ENCODE assay signal across 1 cellular context in the genomic region with DNA sequence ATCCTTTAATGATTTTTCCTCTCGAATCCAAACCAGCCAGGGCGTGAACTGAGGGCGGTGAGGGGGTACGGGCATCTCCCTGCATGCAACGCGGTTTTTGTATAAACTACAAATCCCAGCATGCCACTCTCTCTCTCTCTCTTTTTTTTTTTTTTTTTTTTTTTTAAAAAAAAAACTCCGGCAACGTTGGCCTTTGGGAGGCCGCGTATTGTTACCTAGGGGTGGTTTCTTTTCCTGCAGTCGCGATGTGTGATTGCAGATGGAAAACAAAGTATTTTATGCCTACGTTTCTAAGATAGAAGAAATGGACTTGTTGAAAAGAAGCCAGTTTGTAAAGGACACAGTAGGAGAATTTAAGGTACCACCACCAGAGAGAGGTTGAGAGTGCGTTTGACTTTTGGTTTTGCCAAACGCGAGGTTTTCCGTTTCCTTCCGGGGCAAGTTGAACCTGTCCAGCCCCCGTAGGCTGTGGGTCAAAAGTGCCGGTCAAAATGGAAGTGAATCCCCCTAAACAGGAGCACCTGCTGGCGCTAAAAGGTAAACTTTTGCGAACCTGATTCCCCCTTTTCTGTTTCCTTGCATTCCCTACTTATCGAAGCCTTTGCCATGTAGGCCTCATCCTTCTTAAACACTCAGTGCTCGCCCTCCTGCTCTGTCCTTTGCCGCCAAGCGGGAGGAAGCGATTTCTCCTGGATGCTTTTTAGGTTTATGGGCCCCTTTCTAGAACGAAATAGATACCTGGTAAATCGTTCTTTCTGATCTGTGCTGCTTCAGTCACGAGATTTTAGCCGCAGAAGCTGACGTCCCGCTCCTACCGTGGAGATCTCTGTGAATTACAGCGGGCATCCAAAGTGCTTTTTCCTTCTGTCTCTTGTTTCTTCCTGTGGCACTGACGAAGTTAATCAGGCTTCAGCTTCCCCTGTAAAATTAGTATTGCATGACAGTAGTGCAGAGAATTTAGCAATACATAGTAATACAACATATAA.
TF ChIP-seq lines count a peak whose summit lies in the region.

A gene with protein sequence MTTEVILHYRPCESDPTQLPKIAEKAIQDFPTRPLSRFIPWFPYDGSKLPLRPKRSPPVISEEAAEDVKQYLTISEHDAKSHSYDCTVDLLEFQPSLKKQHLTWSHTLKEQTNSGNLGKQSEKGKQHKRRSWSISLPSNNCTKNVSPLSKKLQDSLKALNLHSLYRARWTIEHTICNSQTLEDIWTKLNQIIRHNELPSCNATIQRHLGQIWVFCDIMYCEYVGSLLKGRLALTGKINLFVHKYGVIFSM (plus strand): TSS at position 458 of the 986 bp plus-strand sequence. CDS start 4,561 bp downstream, outside the sequence.
A gene with protein sequence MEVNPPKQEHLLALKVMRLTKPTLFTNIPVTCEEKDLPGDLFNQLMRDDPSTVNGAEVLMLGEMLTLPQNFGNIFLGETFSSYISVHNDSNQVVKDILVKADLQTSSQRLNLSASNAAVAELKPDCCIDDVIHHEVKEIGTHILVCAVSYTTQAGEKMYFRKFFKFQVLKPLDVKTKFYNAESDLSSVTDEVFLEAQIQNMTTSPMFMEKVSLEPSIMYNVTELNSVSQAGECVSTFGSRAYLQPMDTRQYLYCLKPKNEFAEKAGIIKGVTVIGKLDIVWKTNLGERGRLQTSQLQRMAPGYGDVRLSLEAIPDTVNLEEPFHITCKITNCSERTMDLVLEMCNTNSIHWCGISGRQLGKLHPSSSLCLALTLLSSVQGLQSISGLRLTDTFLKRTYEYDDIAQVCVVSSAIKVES (plus strand): TSS at position 458 of the 986 bp plus-strand sequence. CDS start 34 bp downstream, at position 492.

TF ChIP-seq in K562, 482 proteins besides CTCF, POLR2A, EP300 and RAD21 (continued from another document and continues in another):
- TF ChIP-seq MYC (IDR thresholded peaks at IDR 0.05; ENCODE audit: low read depth, low read length) = peak; percentile 51
- TF ChIP-seq MYC (CRISPR knock-in tag; IDR thresholded peaks at IDR 0.05; ENCODE audit: borderline replicate concordance, low read depth) = no peak
- no peak for TF ChIP-seq PYGO2 (tag; IDR thresholded peaks at IDR 0.05)
- no peak for TF ChIP-seq ZNF668 (CRISPR knock-in tag; IDR thresholded peaks at IDR 0.05)
- no peak for TF ChIP-seq ZEB2 (IDR thresholded peaks at IDR 0.05)
- TF ChIP-seq CBFA2T3 (IDR thresholded peaks at IDR 0.05) = no peak
- TF ChIP-seq CBX3 (IDR thresholded peaks at IDR 0.05; ENCODE audit: borderline replicate concordance in 1 of 2, low read length in 2 of 2) = no peak; a peak in 1 of 3 replicates
- TF ChIP-seq KDM1A (IDR thresholded peaks at IDR 0.05) = no peak
- no peak for TF ChIP-seq ILK (tag; IDR thresholded peaks at IDR 0.05; ENCODE audit: borderline replicate concordance, low read depth)
- TF ChIP-seq TCFL5 (CRISPR knock-in tag; conservative IDR thresholded peaks at IDR 0.05) = no peak
- TF ChIP-seq, protein P1, sequence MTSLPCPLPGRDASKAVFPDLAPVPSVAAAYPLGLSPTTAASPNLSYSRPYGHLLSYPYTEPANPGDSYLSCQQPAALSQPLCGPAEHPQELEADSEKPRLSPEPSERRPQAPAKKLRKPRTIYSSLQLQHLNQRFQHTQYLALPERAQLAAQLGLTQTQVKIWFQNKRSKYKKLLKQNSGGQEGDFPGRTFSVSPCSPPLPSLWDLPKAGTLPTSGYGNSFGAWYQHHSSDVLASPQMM (CRISPR knock-in tag; IDR thresholded peaks at IDR 0.05) = no peak
- no peak for TF ChIP-seq ZNF76 (CRISPR knock-in tag; IDR thresholded peaks at IDR 0.05; ENCODE audit: borderline replicate concordance)
- TF ChIP-seq KLF6 (CRISPR knock-in tag; IDR thresholded peaks at IDR 0.05; ENCODE audit: borderline replicate concordance) = no peak
- TF ChIP-seq HOXB6 (CRISPR knock-in tag; IDR thresholded peaks at IDR 0.05; ENCODE audit: borderline replicate concordance) = no peak
- TF ChIP-seq, protein P2, sequence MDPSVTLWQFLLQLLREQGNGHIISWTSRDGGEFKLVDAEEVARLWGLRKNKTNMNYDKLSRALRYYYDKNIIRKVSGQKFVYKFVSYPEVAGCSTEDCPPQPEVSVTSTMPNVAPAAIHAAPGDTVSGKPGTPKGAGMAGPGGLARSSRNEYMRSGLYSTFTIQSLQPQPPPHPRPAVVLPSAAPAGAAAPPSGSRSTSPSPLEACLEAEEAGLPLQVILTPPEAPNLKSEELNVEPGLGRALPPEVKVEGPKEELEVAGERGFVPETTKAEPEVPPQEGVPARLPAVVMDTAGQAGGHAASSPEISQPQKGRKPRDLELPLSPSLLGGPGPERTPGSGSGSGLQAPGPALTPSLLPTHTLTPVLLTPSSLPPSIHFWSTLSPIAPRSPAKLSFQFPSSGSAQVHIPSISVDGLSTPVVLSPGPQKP (CRISPR knock-in tag; IDR thresholded peaks at IDR 0.05) = no peak
- TF ChIP-seq, protein P3, sequence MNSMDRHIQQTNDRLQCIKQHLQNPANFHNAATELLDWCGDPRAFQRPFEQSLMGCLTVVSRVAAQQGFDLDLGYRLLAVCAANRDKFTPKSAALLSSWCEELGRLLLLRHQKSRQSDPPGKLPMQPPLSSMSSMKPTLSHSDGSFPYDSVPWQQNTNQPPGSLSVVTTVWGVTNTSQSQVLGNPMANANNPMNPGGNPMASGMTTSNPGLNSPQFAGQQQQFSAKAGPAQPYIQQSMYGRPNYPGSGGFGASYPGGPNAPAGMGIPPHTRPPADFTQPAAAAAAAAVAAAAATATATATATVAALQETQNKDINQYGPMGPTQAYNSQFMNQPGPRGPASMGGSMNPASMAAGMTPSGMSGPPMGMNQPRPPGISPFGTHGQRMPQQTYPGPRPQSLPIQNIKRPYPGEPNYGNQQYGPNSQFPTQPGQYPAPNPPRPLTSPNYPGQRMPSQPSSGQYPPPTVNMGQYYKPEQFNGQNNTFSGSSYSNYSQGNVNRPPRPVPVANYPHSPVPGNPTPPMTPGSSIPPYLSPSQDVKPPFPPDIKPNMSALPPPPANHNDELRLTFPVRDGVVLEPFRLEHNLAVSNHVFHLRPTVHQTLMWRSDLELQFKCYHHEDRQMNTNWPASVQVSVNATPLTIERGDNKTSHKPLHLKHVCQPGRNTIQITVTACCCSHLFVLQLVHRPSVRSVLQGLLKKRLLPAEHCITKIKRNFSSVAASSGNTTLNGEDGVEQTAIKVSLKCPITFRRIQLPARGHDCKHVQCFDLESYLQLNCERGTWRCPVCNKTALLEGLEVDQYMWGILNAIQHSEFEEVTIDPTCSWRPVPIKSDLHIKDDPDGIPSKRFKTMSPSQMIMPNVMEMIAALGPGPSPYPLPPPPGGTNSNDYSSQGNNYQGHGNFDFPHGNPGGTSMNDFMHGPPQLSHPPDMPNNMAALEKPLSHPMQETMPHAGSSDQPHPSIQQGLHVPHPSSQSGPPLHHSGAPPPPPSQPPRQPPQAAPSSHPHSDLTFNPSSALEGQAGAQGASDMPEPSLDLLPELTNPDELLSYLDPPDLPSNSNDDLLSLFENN (IDR thresholded peaks at IDR 0.05; ENCODE audit: low read depth in 2 of 2, low read length in 2 of 2) = no peak
- TF ChIP-seq, protein P4, sequence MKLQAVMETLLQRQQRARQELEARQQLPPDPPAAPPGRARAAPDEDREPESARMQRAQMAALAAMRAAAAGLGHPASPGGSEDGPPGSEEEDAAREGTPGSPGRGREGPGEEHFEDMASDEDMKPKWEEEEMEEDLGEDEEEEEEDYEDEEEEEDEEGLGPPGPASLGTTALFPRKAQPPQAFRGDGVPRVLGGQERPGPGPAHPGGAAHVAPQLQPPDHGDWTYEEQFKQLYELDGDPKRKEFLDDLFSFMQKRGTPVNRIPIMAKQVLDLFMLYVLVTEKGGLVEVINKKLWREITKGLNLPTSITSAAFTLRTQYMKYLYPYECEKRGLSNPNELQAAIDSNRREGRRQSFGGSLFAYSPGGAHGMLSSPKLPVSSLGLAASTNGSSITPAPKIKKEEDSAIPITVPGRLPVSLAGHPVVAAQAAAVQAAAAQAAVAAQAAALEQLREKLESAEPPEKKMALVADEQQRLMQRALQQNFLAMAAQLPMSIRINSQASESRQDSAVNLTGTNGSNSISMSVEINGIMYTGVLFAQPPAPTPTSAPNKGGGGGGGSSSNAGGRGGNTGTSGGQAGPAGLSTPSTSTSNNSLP (IDR thresholded peaks at IDR 0.05; ENCODE audit: borderline replicate concordance, low read depth, low read length) = no peak
- TF ChIP-seq, protein P5, sequence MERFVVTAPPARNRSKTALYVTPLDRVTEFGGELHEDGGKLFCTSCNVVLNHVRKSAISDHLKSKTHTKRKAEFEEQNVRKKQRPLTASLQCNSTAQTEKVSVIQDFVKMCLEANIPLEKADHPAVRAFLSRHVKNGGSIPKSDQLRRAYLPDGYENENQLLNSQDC (CRISPR knock-in tag; IDR thresholded peaks at IDR 0.05) = no peak
- peak; percentile 61 for TF ChIP-seq POU5F1 (IDR thresholded peaks at IDR 0.05; ENCODE audit: borderline replicate concordance, low read depth, low read length, partially characterized antibody)
- TF ChIP-seq, protein P6, sequence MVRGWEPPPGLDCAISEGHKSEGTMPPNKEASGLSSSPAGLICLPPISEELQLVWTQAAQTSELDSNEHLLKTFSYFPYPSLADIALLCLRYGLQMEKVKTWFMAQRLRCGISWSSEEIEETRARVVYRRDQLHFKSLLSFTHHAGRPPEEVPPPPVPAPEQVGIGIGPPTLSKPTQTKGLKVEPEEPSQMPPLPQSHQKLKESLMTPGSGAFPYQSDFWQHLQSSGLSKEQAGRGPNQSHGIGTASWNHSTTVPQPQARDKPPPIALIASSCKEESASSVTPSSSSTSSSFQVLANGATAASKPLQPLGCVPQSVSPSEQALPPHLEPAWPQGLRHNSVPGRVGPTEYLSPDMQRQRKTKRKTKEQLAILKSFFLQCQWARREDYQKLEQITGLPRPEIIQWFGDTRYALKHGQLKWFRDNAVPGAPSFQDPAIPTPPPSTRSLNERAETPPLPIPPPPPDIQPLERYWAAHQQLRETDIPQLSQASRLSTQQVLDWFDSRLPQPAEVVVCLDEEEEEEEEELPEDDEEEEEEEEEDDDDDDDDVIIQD (CRISPR knock-in tag; IDR thresholded peaks at IDR 0.05) = no peak
- TF ChIP-seq, protein P7, sequence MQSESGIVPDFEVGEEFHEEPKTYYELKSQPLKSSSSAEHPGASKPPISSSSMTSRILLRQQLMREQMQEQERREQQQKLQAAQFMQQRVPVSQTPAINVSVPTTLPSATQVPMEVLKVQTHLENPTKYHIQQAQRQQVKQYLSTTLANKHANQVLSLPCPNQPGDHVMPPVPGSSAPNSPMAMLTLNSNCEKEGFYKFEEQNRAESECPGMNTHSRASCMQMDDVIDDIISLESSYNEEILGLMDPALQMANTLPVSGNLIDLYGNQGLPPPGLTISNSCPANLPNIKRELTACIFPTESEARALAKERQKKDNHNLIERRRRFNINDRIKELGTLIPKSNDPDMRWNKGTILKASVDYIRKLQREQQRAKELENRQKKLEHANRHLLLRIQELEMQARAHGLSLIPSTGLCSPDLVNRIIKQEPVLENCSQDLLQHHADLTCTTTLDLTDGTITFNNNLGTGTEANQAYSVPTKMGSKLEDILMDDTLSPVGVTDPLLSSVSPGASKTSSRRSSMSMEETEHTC (IDR thresholded peaks at IDR 0.05) = no peak
- TF ChIP-seq ZBED1 (IDR thresholded peaks at IDR 0.05) = no peak
- TF ChIP-seq MAFG (tag; conservative IDR thresholded peaks at IDR 0.05) = no peak
- TF ChIP-seq, protein P8, sequence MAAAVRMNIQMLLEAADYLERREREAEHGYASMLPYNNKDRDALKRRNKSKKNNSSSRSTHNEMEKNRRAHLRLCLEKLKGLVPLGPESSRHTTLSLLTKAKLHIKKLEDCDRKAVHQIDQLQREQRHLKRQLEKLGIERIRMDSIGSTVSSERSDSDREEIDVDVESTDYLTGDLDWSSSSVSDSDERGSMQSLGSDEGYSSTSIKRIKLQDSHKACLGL (CRISPR knock-in tag; IDR thresholded peaks at IDR 0.05; ENCODE audit: borderline replicate concordance, poor library complexity, severe bottlenecking) = no peak
- no peak for TF ChIP-seq MED1 (CRISPR knock-in tag; IDR thresholded peaks at IDR 0.05; ENCODE audit: borderline replicate concordance)
- no peak for TF ChIP-seq ZNF311 (CRISPR knock-in tag; IDR thresholded peaks at IDR 0.05)
- TF ChIP-seq ZNF778 (CRISPR knock-in tag; IDR thresholded peaks at IDR 0.05) = no peak
- peak; percentile 47 to 83; a peak in 2 of 4 replicates for TF ChIP-seq SIN3A (IDR thresholded peaks at IDR 0.05; ENCODE audit: borderline replicate concordance in 2 of 2, control insufficient read depth in 1 of 2, low read depth in 2 of 2, low read length in 2 of 2)
- TF ChIP-seq TAL1 (IDR thresholded peaks at IDR 0.05) = no peak
- no peak for TF ChIP-seq ZBTB1 (CRISPR knock-in tag; IDR thresholded peaks at IDR 0.05; ENCODE audit: borderline replicate concordance, low read depth)
- 0 out of 2 replicates have a peak, but pooled peaks have one; percentile 44 for TF ChIP-seq KLF16 (IDR thresholded peaks at IDR 0.05)
- TF ChIP-seq, protein P9, sequence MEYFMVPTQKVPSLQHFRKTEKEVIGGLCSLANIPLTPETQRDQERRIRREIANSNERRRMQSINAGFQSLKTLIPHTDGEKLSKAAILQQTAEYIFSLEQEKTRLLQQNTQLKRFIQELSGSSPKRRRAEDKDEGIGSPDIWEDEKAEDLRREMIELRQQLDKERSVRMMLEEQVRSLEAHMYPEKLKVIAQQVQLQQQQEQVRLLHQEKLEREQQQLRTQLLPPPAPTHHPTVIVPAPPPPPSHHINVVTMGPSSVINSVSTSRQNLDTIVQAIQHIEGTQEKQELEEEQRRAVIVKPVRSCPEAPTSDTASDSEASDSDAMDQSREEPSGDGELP (CRISPR knock-in tag; IDR thresholded peaks at IDR 0.05; ENCODE audit: borderline replicate concordance) = peak; percentile 1; the same call in 1 of the 2 replicates
- TF ChIP-seq POLR2AphosphoS2 (IDR thresholded peaks at IDR 0.05; ENCODE audit: low read length) = no peak
- TF ChIP-seq, protein P10, sequence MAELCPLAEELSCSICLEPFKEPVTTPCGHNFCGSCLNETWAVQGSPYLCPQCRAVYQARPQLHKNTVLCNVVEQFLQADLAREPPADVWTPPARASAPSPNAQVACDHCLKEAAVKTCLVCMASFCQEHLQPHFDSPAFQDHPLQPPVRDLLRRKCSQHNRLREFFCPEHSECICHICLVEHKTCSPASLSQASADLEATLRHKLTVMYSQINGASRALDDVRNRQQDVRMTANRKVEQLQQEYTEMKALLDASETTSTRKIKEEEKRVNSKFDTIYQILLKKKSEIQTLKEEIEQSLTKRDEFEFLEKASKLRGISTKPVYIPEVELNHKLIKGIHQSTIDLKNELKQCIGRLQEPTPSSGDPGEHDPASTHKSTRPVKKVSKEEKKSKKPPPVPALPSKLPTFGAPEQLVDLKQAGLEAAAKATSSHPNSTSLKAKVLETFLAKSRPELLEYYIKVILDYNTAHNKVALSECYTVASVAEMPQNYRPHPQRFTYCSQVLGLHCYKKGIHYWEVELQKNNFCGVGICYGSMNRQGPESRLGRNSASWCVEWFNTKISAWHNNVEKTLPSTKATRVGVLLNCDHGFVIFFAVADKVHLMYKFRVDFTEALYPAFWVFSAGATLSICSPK (IDR thresholded peaks at IDR 0.05; ENCODE audit: borderline replicate concordance) = no peak
